ENCODE assay signal across 12 cellular contexts in genomic region chr3:149247025-149247710, GRCh38. TPM values are rescaled to one million over a fixed set of nuclear protein-coding genes. Genes with fewer than 3 reads are reported as not detected.
DNase-seq lines count a peak whose midpoint lies in the region; ATAC-seq and TF ChIP-seq lines count a peak whose summit lies in the region.
"Had no signal": no experiment of that assay in that cellular context is flagged by ENCODE, and none has a peak within 500 bp of the region (broad histone marks: within the 10 kb centered on the region; RNA-seq: fewer than 3 reads in every experiment).

No MANE protein-coding gene starts in this region.

- no peaks in the 10 kb centered on the region for H3K36me3 ChIP-seq in RWPE2 (ENCODE audit: low read depth)
- H3K36me3 ChIP-seq: neural progenitor cell had no signal

- peak overlapping the region; percentile 47 for H3K27ac ChIP-seq in RWPE2 (ENCODE audit: poor library complexity, severe bottlenecking)
- H3K27ac ChIP-seq: neural progenitor cell had no signal

- H3K9me3 ChIP-seq in RWPE2 (ENCODE audit: severe bottlenecking) (no peaks in the 10 kb centered on the region), T-helper 17 cell (ENCODE audit: control insufficient read depth, low read length, poor library complexity, severe bottlenecking) (no peaks in the 10 kb centered on the region)

- no peaks in the 10 kb centered on the region for H3K27me3 Mint-ChIP-seq in stimulated activated memory B cell treated with anti-CD40 and anti-IgM and Interleukin-4, amounts not matched to agents 10 μg/mL and 1 μg/mL and 100 μg/mL, for 72 hours
- H3K27me3 Mint-ChIP-seq in T-helper 17 cell, result peaks cover 41% of the 10 kb centered on the region

- peaks cover 31% of the 10 kb centered on the region for H3K4me1 ChIP-seq in RWPE2 (ENCODE audit: insufficient read depth, poor library complexity, severe bottlenecking)

- ATAC-seq in RWPE2 (ENCODE audit: low read depth) (peak; percentile 54), T-helper 17 cell (no peak), HG03196 (IDR thresholded peaks at IDR 0.05; ENCODE audit: unreplicated experiment) (no peak), HG02642 (IDR thresholded peaks at IDR 0.05; ENCODE audit: poor library complexity, unreplicated experiment) (no peak)
- no peak for ATAC-seq in stimulated activated memory B cell treated with anti-CD40 and anti-IgM and Interleukin-4, amounts not matched to agents 10 μg/mL and 1 μg/mL and 100 μg/mL, for 72 hours

- no peaks in the 10 kb centered on the region for H3K9me3 Mint-ChIP-seq in stimulated activated memory B cell treated with anti-CD40 and anti-IgM and Interleukin-4, amounts not matched to agents 10 μg/mL and 1 μg/mL and 100 μg/mL, for 72 hours
- H3K9me3 Mint-ChIP-seq: activated CD4-positive, alpha-beta memory T cell treated with anti-CD3 and anti-CD28 coated beads for 36 hours; activated naive CD4-positive, alpha-beta T cell treated with anti-CD3 and anti-CD28 coated beads, Interleukin-2, amount 50 U/mL, for 24 hours; neural progenitor cell had no signal

- TF ChIP-seq CTCF in RWPE2 (IDR thresholded peaks at IDR 0.05; ENCODE audit: poor library complexity, severe bottlenecking) (no peak), fibroblast of the aortic adventitia (IDR thresholded peaks at IDR 0.05; ENCODE audit: insufficient read depth, low read length) (no peak)

- H3K27ac Mint-ChIP-seq in stimulated activated memory B cell treated with anti-CD40 and anti-IgM and Interleukin-4, amounts not matched to agents 10 μg/mL and 1 μg/mL and 100 μg/mL, for 72 hours, result peak overlapping the region; percentile 78
- no peak overlapping the region for H3K27ac Mint-ChIP-seq in T-helper 17 cell
- H3K27ac Mint-ChIP-seq: activated CD4-positive, alpha-beta memory T cell treated with anti-CD3 and anti-CD28 coated beads for 36 hours; activated naive CD4-positive, alpha-beta T cell treated with anti-CD3 and anti-CD28 coated beads, Interleukin-2, amount 50 U/mL, for 24 hours; neural progenitor cell had no signal

- H3K4me3 ChIP-seq in RWPE2 (ENCODE audit: severe bottlenecking), result no peak overlapping the region
- no peak overlapping the region for H3K4me3 ChIP-seq in fibroblast of the aortic adventitia (ENCODE audit: low read depth, low read length)
- H3K4me3 ChIP-seq: neural progenitor cell had no signal

- H3K4me3 Mint-ChIP-seq in stimulated activated memory B cell treated with anti-CD40 and anti-IgM and Interleukin-4, amounts not matched to agents 10 μg/mL and 1 μg/mL and 100 μg/mL, for 72 hours, result no peak overlapping the region
- H3K4me3 Mint-ChIP-seq in T-helper 17 cell, result no peak overlapping the region
- H3K4me3 Mint-ChIP-seq: activated CD4-positive, alpha-beta memory T cell treated with anti-CD3 and anti-CD28 coated beads for 36 hours; activated naive CD4-positive, alpha-beta T cell treated with anti-CD3 and anti-CD28 coated beads, Interleukin-2, amount 50 U/mL, for 24 hours; neural progenitor cell had no signal

- DNase-seq in HPDE6-E6E7 (ENCODE audit: extremely low spot score) (peak; percentile 34), RWPE2 (ENCODE audit: low spot score) (no peak), fibroblast of the aortic adventitia (ENCODE audit: low read depth) (peak; percentile 61), T-helper 17 cell (no peak)
- DNase-seq: activated CD4-positive, alpha-beta memory T cell treated with anti-CD3 and anti-CD28 coated beads for 36 hours; NCI-H82; substantia nigra had no signal

- H3K4me1 Mint-ChIP-seq in stimulated activated memory B cell treated with anti-CD40 and anti-IgM and Interleukin-4, amounts not matched to agents 10 μg/mL and 1 μg/mL and 100 μg/mL, for 72 hours, result peaks cover 72% of the 10 kb centered on the region
- H3K4me1 Mint-ChIP-seq in T-helper 17 cell, result peaks cover 12% of the 10 kb centered on the region

- H3K36me3 Mint-ChIP-seq in stimulated activated memory B cell treated with anti-CD40 and anti-IgM and Interleukin-4, amounts not matched to agents 10 μg/mL and 1 μg/mL and 100 μg/mL, for 72 hours, result no peaks in the 10 kb centered on the region
- H3K36me3 Mint-ChIP-seq in T-helper 17 cell (ENCODE audit: low read depth), result peaks cover 5% of the 10 kb centered on the region
- H3K36me3 Mint-ChIP-seq: activated CD4-positive, alpha-beta memory T cell treated with anti-CD3 and anti-CD28 coated beads for 36 hours; activated naive CD4-positive, alpha-beta T cell treated with anti-CD3 and anti-CD28 coated beads, Interleukin-2, amount 50 U/mL, for 24 hours; neural progenitor cell had no signal

- H3K27me3 ChIP-seq in RWPE2 (ENCODE audit: insufficient read depth, poor library complexity, severe bottlenecking), result no peaks in the 10 kb centered on the region
- H3K27me3 ChIP-seq: neural progenitor cell had no signal

RNA-seq across cellular contexts. Expression of gene CP, which starts 25.5 kb away (rescaled TPM):
- 1.2 TPM in 1 of 2 replicates, not detected in the other for total RNA-seq in fibroblast of the aortic adventitia (ENCODE audit: low replicate concordance)
- total RNA-seq in T-helper 17 cell, result not detected
- total RNA-seq: activated CD4-positive, alpha-beta memory T cell treated with anti-CD3 and anti-CD28 coated beads for 36 hours had no signal

Comparison
In these comparisons a context has a peak if more than half of its experiments do, and no peak if none do; other contexts are left out.
1. DNase-seq: peak in HPDE6-E6E7 (single experiment) and fibroblast of the aortic adventitia (single experiment); none in RWPE2 (single experiment) and T-helper 17 cell (0 of 3).